24 cellular contexts compared by ENCODE assay signal in genomic region chr2:75089471-75089870, GRCh38.
"Had no signal": no experiment of that assay in that cellular context is flagged by ENCODE, and none has a peak within 500 bp of the region (broad histone marks: within the 10 kb centered on the region; RNA-seq: fewer than 3 reads in every experiment).

No MANE protein-coding gene starts in this region.

- H3K27me3 ChIP-seq: esophagus squamous epithelium, gastrocnemius medialis, heart right ventricle, left lung had no signal

- H3K36me3 Mint-ChIP-seq: mesothelial cell of epicardium had no signal

- H3K4me3 ChIP-seq: coronary artery, dorsolateral prefrontal cortex, esophagus squamous epithelium, gastrocnemius medialis, heart right ventricle, left lung, lower lobe of right lung, mucosa of descending colon had no signal

- DNase-seq: dermis blood vessel endothelial cell; dorsolateral prefrontal cortex; effector CD4-positive, alpha-beta T cell; effector memory CD4-positive, alpha-beta T cell; esophagus squamous epithelium; foreskin fibroblast; foreskin melanocyte; gastrocnemius medialis; glutamatergic neuron; heart right ventricle; hippocampal formation; left cardiac atrium; left lung; left ventricle myocardium superior; lower lobe of right lung; mesenchymal stem cell; mucosa of descending colon; naive B cell had no signal

- H3K27ac ChIP-seq: coronary artery, dorsolateral prefrontal cortex, esophagus squamous epithelium, gastrocnemius medialis, heart right ventricle, left lung, lower lobe of right lung had no signal

- H3K4me1 ChIP-seq: esophagus squamous epithelium, gastrocnemius medialis, heart right ventricle, left lung, lower lobe of right lung had no signal

- H3K4me3 Mint-ChIP-seq: mesothelial cell of epicardium, naive B cell had no signal

- FAIRE-seq: colon, endothelial cell of umbilical vein, islet of Langerhans, keratinocyte had no signal

- H3K27ac Mint-ChIP-seq: mesothelial cell of epicardium had no signal

- H3K9me3 ChIP-seq: esophagus squamous epithelium, gastrocnemius medialis, heart right ventricle, left lung, lower lobe of right lung, mucosa of descending colon had no signal

- H3K36me3 ChIP-seq: esophagus squamous epithelium, gastrocnemius medialis, heart right ventricle, left lung, lower lobe of right lung had no signal
